In genomic region chr15:99452728-99453643, GRCh38 we compare ENCODE assay signal across 8 cellular contexts.
A peak's percentile ranks its signal among the peaks of the same experiment; 100 is the strongest.
DNase-seq lines count a peak whose midpoint lies in the region; ATAC-seq and TF ChIP-seq lines count a peak whose summit lies in the region.

No MANE protein-coding gene starts in this region.

- intact Hi-C loops in left ventricle myocardium inferior (cut with micrococcal nuclease), result no loop called here

- peak; percentile 54 for DNase-seq in activated CD8-positive, alpha-beta memory T cell treated with anti-CD3 and anti-CD28 coated beads for 24 hours
- no peak for DNase-seq in activated CD8-positive, alpha-beta memory T cell treated with anti-CD3 and anti-CD28 coated beads, Interleukin-2, amount 50 U/mL, for 4 hours
- DNase-seq in RWPE2 (ENCODE audit: low spot score), result peak; percentile 79
- peak; percentile 89 for DNase-seq in left ventricle myocardium inferior
- DNase-seq in smooth muscle cell (lab: John Stamatoyannopoulos, UW; ENCODE audit: unreplicated experiment), result no peak
- DNase-seq in NCI-H345 treated with DMSO at 0.1 percent for 48 hours (lab: John Stamatoyannopoulos, UW; ENCODE audit: unreplicated experiment), result no peak
- no peak for DNase-seq in cortex of kidney (lab: John Stamatoyannopoulos, UW)

- H3K27ac ChIP-seq in RWPE2 (ENCODE audit: poor library complexity, severe bottlenecking), result no peak overlapping the region
- peak overlapping the region; percentile 93 for H3K27ac ChIP-seq in left ventricle myocardium inferior (replicated peaks)
- peak overlapping the region; percentile 36 for H3K27ac ChIP-seq in smooth muscle cell (ENCODE audit: low read depth)

- no peaks in the 10 kb centered on the region for H4K20me1 ChIP-seq in smooth muscle cell (ENCODE audit: low read depth)

- H2AFZ ChIP-seq in smooth muscle cell (ENCODE audit: low read depth), result peak overlapping the region; percentile 17

- no peaks in the 10 kb centered on the region for H3K79me2 ChIP-seq in smooth muscle cell (ENCODE audit: low read depth)

- TF ChIP-seq CTCF in RWPE2 (IDR thresholded peaks at IDR 0.05; ENCODE audit: poor library complexity, severe bottlenecking), result no peak
- no peak for TF ChIP-seq CTCF in left ventricle myocardium inferior (IDR thresholded peaks at IDR 0.05; ENCODE audit: borderline replicate concordance)
- TF ChIP-seq CTCF in smooth muscle cell (IDR thresholded peaks at IDR 0.05; ENCODE audit: borderline replicate concordance, insufficient read depth, poor library complexity, severe bottlenecking), result no peak

- no peaks in the 10 kb centered on the region for H3K36me3 ChIP-seq in RWPE2 (ENCODE audit: low read depth)
- no peaks in the 10 kb centered on the region for H3K36me3 ChIP-seq in left ventricle myocardium inferior
- no peaks in the 10 kb centered on the region for H3K36me3 ChIP-seq in smooth muscle cell (ENCODE audit: low read depth)

- H3K27me3 ChIP-seq in RWPE2 (ENCODE audit: insufficient read depth, poor library complexity, severe bottlenecking), result no peaks in the 10 kb centered on the region
- H3K27me3 ChIP-seq in left ventricle myocardium inferior (ENCODE audit: low read depth), result no peaks in the 10 kb centered on the region
- no peaks in the 10 kb centered on the region for H3K27me3 ChIP-seq in smooth muscle cell (ENCODE audit: low read depth)

- H3F3A ChIP-seq in smooth muscle cell (ENCODE audit: low read depth), result peaks cover 15% of the 10 kb centered on the region

- H3K4me2 ChIP-seq in smooth muscle cell, result peak overlapping the region; percentile 64

- H3K4me3 ChIP-seq in RWPE2 (ENCODE audit: severe bottlenecking), result no peak overlapping the region
- peak overlapping the region; percentile 34 for H3K4me3 ChIP-seq in left ventricle myocardium inferior
- H3K4me3 ChIP-seq in smooth muscle cell, result no peak overlapping the region

- ATAC-seq in HG02943 (IDR thresholded peaks at IDR 0.05; ENCODE audit: low read depth, unreplicated experiment) (peak; percentile 86), RWPE2 (ENCODE audit: low read depth) (no peak)

- peak overlapping the region; percentile 45 for H3K9ac ChIP-seq in smooth muscle cell (ENCODE audit: low read depth)

- 58% methylated on average over 24 of the region's 24 CpGs for WGBS in smooth muscle cell (ENCODE audit: low lambda C conversion rate)

- H3K4me1 ChIP-seq in RWPE2 (ENCODE audit: insufficient read depth, poor library complexity, severe bottlenecking) (peaks cover 24% of the 10 kb centered on the region), left ventricle myocardium inferior (peaks cover 87% of the 10 kb centered on the region), smooth muscle cell (ENCODE audit: low read depth) (peaks cover 6% of the 10 kb centered on the region)

- no peaks in the 10 kb centered on the region for H3K9me3 ChIP-seq in RWPE2 (ENCODE audit: severe bottlenecking)
- H3K9me3 ChIP-seq in left ventricle myocardium inferior (replicated peaks), result no peaks in the 10 kb centered on the region
- no peaks in the 10 kb centered on the region for H3K9me3 ChIP-seq in smooth muscle cell (replicated peaks; ENCODE audit: low read depth)

Comparison
In these comparisons a context has a peak if more than half of its experiments do, and no peak if none do; other contexts are left out.
1. DNase-seq: peak in activated CD8-positive, alpha-beta memory T cell treated with anti-CD3 and anti-CD28 coated beads for 24 hours (single experiment), RWPE2 (single experiment) and left ventricle myocardium inferior (single experiment); none in activated CD8-positive, alpha-beta memory T cell treated with anti-CD3 and anti-CD28 coated beads, Interleukin-2, amount 50 U/mL, for 4 hours (single experiment), smooth muscle cell (single experiment), NCI-H345 treated with DMSO at 0.1 percent for 48 hours (single experiment) and cortex of kidney (single experiment).